In genomic region chr5:136174021-136174659, GRCh38 we compare ENCODE assay signal across 10 cellular contexts. TPM values are rescaled to one million over a fixed set of nuclear protein-coding genes. Genes with fewer than 3 reads are reported as not detected.
A peak's percentile ranks its signal among the peaks of the same experiment; 100 is the strongest.
DNase-seq lines count a peak whose midpoint lies in the region; ATAC-seq, FAIRE-seq and TF ChIP-seq lines count a peak whose summit lies in the region.
"Had no signal": no experiment of that assay in that cellular context is flagged by ENCODE, and none has a peak within 500 bp of the region (broad histone marks: within the 10 kb centered on the region; RNA-seq: fewer than 3 reads in every experiment).

No MANE protein-coding gene starts in this region.

- POLR2A ChIA-PET in A549 (lab: Yijun Ruan, JAX): no interaction called here

- peak; percentile 95 for FAIRE-seq in A549 (lab: Jason Lieb, UNC)

- CTCF ChIA-PET in A549 (lab: Yijun Ruan, JAX): interaction anchor here (0.6 to 2.9 kb wide), 55 partner anchors 9 to 1303 kb away, joined by 3 to 44 read pairs (median 4); partner anchors contain the start of genes IL9 and SMAD5

- H3K4me1 Mint-ChIP-seq in activated T-cell treated with anti-CD3 and anti-CD28 coated beads, Interleukin-2, amount 50 U/mL, for 24 hours (ENCODE audit: low read depth): no peaks in the 10 kb centered on the region

- TF ChIP-seq EP300 in A549 (IDR thresholded peaks at IDR 0.05): no peak

- H3K36me3 Mint-ChIP-seq in activated T-cell treated with anti-CD3 and anti-CD28 coated beads, Interleukin-2, amount 50 U/mL, for 24 hours (ENCODE audit: low read depth): peaks cover 51% of the 10 kb centered on the region

- H3K27ac Mint-ChIP-seq in activated T-cell treated with anti-CD3 and anti-CD28 coated beads, Interleukin-2, amount 50 U/mL, for 24 hours: no peak overlapping the region

- H3K4me3 Mint-ChIP-seq in activated T-cell treated with anti-CD3 and anti-CD28 coated beads, Interleukin-2, amount 50 U/mL, for 24 hours: no peak overlapping the region

- H3K27me3 Mint-ChIP-seq in activated T-cell treated with anti-CD3 and anti-CD28 coated beads, Interleukin-2, amount 50 U/mL, for 24 hours: no peaks in the 10 kb centered on the region

- H3K4me1 ChIP-seq in A549: no peaks in the 10 kb centered on the region
- peaks cover 7% of the 10 kb centered on the region for H3K4me1 ChIP-seq in OCI-LY3 (ENCODE audit: low read length)

- peak; percentile 88 for TF ChIP-seq CTCF in A549 (IDR thresholded peaks at IDR 0.05)
- TF ChIP-seq CTCF in GM12872 (IDR thresholded peaks at IDR 0.05; ENCODE audit: insufficient read depth, low read depth, low read length): peak; percentile 76
- peak; percentile 59 for TF ChIP-seq CTCF in OCI-LY3 (IDR thresholded peaks at IDR 0.05; ENCODE audit: low read depth, low read length)
- TF ChIP-seq CTCF in epithelial cell of esophagus (IDR thresholded peaks at IDR 0.05; ENCODE audit: insufficient read depth, low read depth, low read length, missing control alignments): peak; percentile 77
- TF ChIP-seq CTCF in lower leg skin (IDR thresholded peaks at IDR 0.05): no peak

- H4K20me1 ChIP-seq in OCI-LY3 (ENCODE audit: insufficient read depth, low read length): peaks cover 5% of the 10 kb centered on the region; the same call in 1 of the 2 replicates

- no peaks in the 10 kb centered on the region for H3K9me3 ChIP-seq in A549
- no peaks in the 10 kb centered on the region for H3K9me3 ChIP-seq in OCI-LY3 (ENCODE audit: insufficient read depth, low read length)
- H3K9me3 ChIP-seq: HAP-1 had no signal

- no peaks in the 10 kb centered on the region for H3K79me2 ChIP-seq in OCI-LY3 (ENCODE audit: low read length)

- peak; percentile 81 to 82 for TF ChIP-seq RAD21 in A549 (conservative IDR thresholded peaks at IDR 0.05 in 1 of 2, IDR thresholded peaks at IDR 0.05 in 1 of 2)

- H3K4me2 ChIP-seq in A549 (no peak overlapping the region), OCI-LY3 (ENCODE audit: low read length) (no peak overlapping the region)

- intact Hi-C loops in lower leg skin (cut with DNase I; ENCODE audit: low total_unique reads): loop anchor here (10.0 kb wide), 1 partner anchor 109 kb away; no protein-coding TSS in a partner anchor

- DNase-seq in A549 (ENCODE audit: low read depth in 1 of 2, low spot score in 1 of 2) (peak; percentile 55 to 72), epithelial cell of esophagus (ENCODE audit: low read depth) (peak; percentile 72), non-pigmented ciliary epithelial cell (ENCODE audit: low read depth) (peak; percentile 28), lower leg skin (ENCODE audit: low spot score in 2 of 2) (no peak)
- DNase-seq in activated T-cell treated with anti-CD3 and anti-CD28 coated beads, Interleukin-2, amount 50 U/mL, for 24 hours: no peak

- H2AFZ ChIP-seq in OCI-LY3 (ENCODE audit: low read depth, low read length): no peak overlapping the region

- H3K27me3 ChIP-seq in OCI-LY3 (ENCODE audit: low read depth, low read length): no peaks in the 10 kb centered on the region

- no peaks in the 10 kb centered on the region for H3K9me3 Mint-ChIP-seq in activated T-cell treated with anti-CD3 and anti-CD28 coated beads, Interleukin-2, amount 50 U/mL, for 24 hours

- H3K4me3 ChIP-seq in A549 (no peak overlapping the region), OCI-LY3 (ENCODE audit: low read length) (no peak overlapping the region), epithelial cell of esophagus (ENCODE audit: low read length) (no peak overlapping the region), lower leg skin (ENCODE audit: low read depth, poor library complexity, severe bottlenecking) (no peak overlapping the region)
- H3K4me3 ChIP-seq: HAP-1 had no signal

- 92% methylated on average over 2 of the region's 2 CpGs for WGBS in A549 (ENCODE audit: missing lambda C conversion rate)
- WGBS in lower leg skin, 2 donors: 91 to 93% methylated on average over 2 of the region's 2 CpGs

- TF ChIP-seq POLR2A in A549 (IDR thresholded peaks at IDR 0.05; ENCODE audit: low read length): no peak
- no peak for TF ChIP-seq POLR2A in lower leg skin (IDR thresholded peaks at IDR 0.05)

- H3K9ac ChIP-seq in OCI-LY3 (ENCODE audit: low read length): no peak overlapping the region

- peak; percentile 96 to 97 for ATAC-seq in A549
- peak; percentile 86 for ATAC-seq in HG03066 (IDR thresholded peaks at IDR 0.05; ENCODE audit: low read depth, unreplicated experiment)

- H3K36me3 ChIP-seq in OCI-LY3 (replicated peaks; ENCODE audit: low read depth, low read length): peaks cover 8% of the 10 kb centered on the region

- no peak overlapping the region for H3K27ac ChIP-seq in A549
- no peak overlapping the region for H3K27ac ChIP-seq in OCI-LY3 (ENCODE audit: low read length)

TF ChIP-seq in A549, 52 proteins besides CTCF, POLR2A, EP300 and RAD21:
- TF ChIP-seq SMC3 (IDR thresholded peaks at IDR 0.05): peak; percentile 78
- no peak for TF ChIP-seq ZNF302 (CRISPR knock-in tag; IDR thresholded peaks at IDR 0.05)
- TF ChIP-seq RARB (CRISPR knock-in tag; IDR thresholded peaks at IDR 0.05): no peak
- TF ChIP-seq MAX (IDR thresholded peaks at IDR 0.05): no peak

RNA-seq across cellular contexts. Expression of gene SMIM32, which starts 18.8 kb away (rescaled TPM):
- polyA plus RNA-seq in A549 (2011; rRNA removed): not detected in 2 replicates
- not detected in 2 replicates for polyA plus RNA-seq in A549 (2012; cell fraction: cytosol; rRNA removed)
- polyA plus RNA-seq in A549 (2012; cell fraction: nucleus; rRNA removed): not detected in 2 replicates
- polyA plus RNA-seq in A549 (2017; fragmentation: RNase III; extraction: RNeasy Plus Mini Kit Qiagen cat#74134 plus additional on column Dnase treatment): not detected in 3 replicates
- not detected in 2 replicates for polyA minus RNA-seq in A549 (2011; rRNA and poly(A)+ RNA removed)
- not detected for total RNA-seq in lower leg skin
- total RNA-seq: urinary bladder had no signal

RNA-seq across cellular contexts. Expression of gene SMAD5, which starts 41.5 kb away (rescaled TPM):
- 69.9 and 101 TPM in 2 replicates for polyA plus RNA-seq in A549 (2011; rRNA removed)
- 14.9 TPM in 2 replicates for polyA plus RNA-seq in A549 (2012; cell fraction: cytosol; rRNA removed)
- 8.0 and 9.2 TPM in 2 replicates for polyA plus RNA-seq in A549 (2012; cell fraction: nucleus; rRNA removed)
- 17.1 to 19.5 TPM (median 18.5 TPM) in 3 replicates for polyA plus RNA-seq in A549 (2017; fragmentation: RNase III; extraction: RNeasy Plus Mini Kit Qiagen cat#74134 plus additional on column Dnase treatment)
- polyA minus RNA-seq in A549 (2011; rRNA and poly(A)+ RNA removed): 76.1 and 95.2 TPM in 2 replicates
- 100 to 1,000 TPM in 1 of 4 donors, 10 to 100 TPM in 3; 43.3 to 102 (median 65.1) TPM for total RNA-seq in lower leg skin

Comparison
In these comparisons a context has a peak if more than half of its experiments do, and no peak if none do; other contexts are left out.
1. DNase-seq: peak in A549 (2 of 2), epithelial cell of esophagus (single experiment) and non-pigmented ciliary epithelial cell (single experiment); none in lower leg skin (0 of 2) and activated T-cell treated with anti-CD3 and anti-CD28 coated beads, Interleukin-2, amount 50 U/mL, for 24 hours (single experiment).
2. CTCF ChIP-seq: peak in A549 (single experiment), GM12872 (single experiment), OCI-LY3 (single experiment) and epithelial cell of esophagus (single experiment); none in lower leg skin (0 of 3).